In the genomic region with DNA sequence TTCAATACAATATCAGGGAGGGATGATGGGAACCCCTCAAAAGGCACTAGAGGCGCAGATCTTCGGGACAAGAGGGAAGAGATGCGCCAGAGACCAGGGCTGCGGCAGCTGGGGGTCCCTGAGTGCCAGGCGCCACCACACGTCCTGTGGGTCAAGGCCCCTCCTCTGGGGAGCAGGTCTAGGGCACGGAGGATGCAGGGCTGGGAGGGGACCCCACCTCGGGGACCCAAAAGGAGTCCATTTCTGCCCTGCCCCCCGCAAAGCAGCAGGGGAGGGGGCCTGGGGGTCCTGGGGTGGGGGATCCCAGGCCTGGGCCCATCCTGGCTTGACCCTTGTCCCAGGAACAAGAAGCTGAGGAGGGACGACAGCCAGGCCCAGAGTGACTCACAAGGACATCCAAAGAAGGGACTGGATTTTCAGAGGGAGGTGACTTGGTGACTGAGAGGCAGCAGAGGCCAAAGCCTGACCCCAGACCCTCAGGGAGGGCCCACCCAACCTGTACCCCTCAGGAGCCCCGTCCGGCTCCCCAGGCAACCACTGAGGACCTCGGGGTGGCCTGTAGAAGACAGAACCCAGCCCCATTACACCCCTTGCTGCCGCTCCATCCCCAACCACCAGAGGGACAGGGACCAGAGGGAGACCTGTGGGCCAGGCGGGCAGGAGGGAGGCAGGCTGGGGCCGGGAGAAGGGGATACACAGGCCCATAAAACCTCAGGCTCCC, we compare ENCODE assay signal across 8 cellular contexts. TPM values are rescaled to one million over a fixed set of nuclear protein-coding genes. Genes with fewer than 3 reads are reported as not detected.
DNase-seq lines count a peak whose midpoint lies in the region; ATAC-seq, FAIRE-seq and TF ChIP-seq lines count a peak whose summit lies in the region.

No MANE protein-coding gene starts in this region.

- no peak for FAIRE-seq in urothelium cell line (lab: Jason Lieb, UNC)

- in situ Hi-C loops in astrocyte of the spinal cord (cut with HindIII; ENCODE audit: low sequenced_read_pairs), result no loop called here

- H3K36me3 ChIP-seq in OCI-LY1 (ENCODE audit: insufficient read depth, low read length) (no peaks in the 10 kb centered on the region), left lung (peaks cover 0 to 98% of the 10 kb centered on the region in 2 donors)

- H3K9me3 ChIP-seq in OCI-LY1 (ENCODE audit: low read length) (no peaks in the 10 kb centered on the region), left lung (no peaks in the 10 kb centered on the region)

- no peaks in the 10 kb centered on the region for H3K27me3 ChIP-seq in OCI-LY1 (ENCODE audit: insufficient read depth, low read length)
- H3K27me3 ChIP-seq in left lung, result no peaks in the 10 kb centered on the region

- no peaks in the 10 kb centered on the region for H4K20me1 ChIP-seq in OCI-LY1 (ENCODE audit: insufficient read depth, low read length)

- H3K4me1 ChIP-seq in OCI-LY1 (ENCODE audit: insufficient read depth, low read length, severe bottlenecking) (no peaks in the 10 kb centered on the region), left lung (no peaks in the 10 kb centered on the region)

- DNase-seq in NCI-H82 (lab: John Stamatoyannopoulos, UW) (peak; percentile 58), NCI-H82 treated with DMSO at 0.1 percent for 48 hours (lab: John Stamatoyannopoulos, UW; ENCODE audit: unreplicated experiment) (no peak), astrocyte of the spinal cord (ENCODE audit: low read depth, low spot score) (no peak), left lung (no peak), urothelium cell line (ENCODE audit: low spot score) (peak; percentile 32), SW480 (ENCODE audit: low spot score) (no peak)

- no peak overlapping the region for H3K9ac ChIP-seq in OCI-LY1 (ENCODE audit: low read length)

- peak; percentile 49 for TF ChIP-seq CTCF in OCI-LY1 (IDR thresholded peaks at IDR 0.05; ENCODE audit: low read length)
- peak; percentile 71 for TF ChIP-seq CTCF in astrocyte of the spinal cord (IDR thresholded peaks at IDR 0.05; ENCODE audit: low read depth, low read length)
- TF ChIP-seq CTCF in left lung (IDR thresholded peaks at IDR 0.05), result peak; percentile 15 to 21

- no peaks in the 10 kb centered on the region for H3K79me2 ChIP-seq in OCI-LY1 (ENCODE audit: insufficient read depth, low read length)

- H3K4me3 ChIP-seq in OCI-LY1 (ENCODE audit: low read depth, low read length, poor library complexity, severe bottlenecking) (no peak overlapping the region), astrocyte of the spinal cord (ENCODE audit: low read depth, low read length) (no peak overlapping the region), left lung (no peak overlapping the region)

- H3K4me2 ChIP-seq in OCI-LY1 (ENCODE audit: low read length), result no peak overlapping the region

- no peaks in the 10 kb centered on the region for H3F3A ChIP-seq in OCI-LY1 (ENCODE audit: insufficient read depth, low read length)

- peak; percentile 2 for ATAC-seq in left lung
- ATAC-seq in HG03039 (IDR thresholded peaks at IDR 0.05; ENCODE audit: unreplicated experiment), result no peak

- intact Hi-C loops in left lung (cut with DNase I), result loop anchor here in 1 of 2 donors (5.0 kb wide), 1 partner anchor 82 kb away; no protein-coding TSS in a partner anchor

- H3K27ac ChIP-seq in OCI-LY1 (ENCODE audit: low read depth, low read length, poor library complexity, severe bottlenecking), result no peak overlapping the region
- no peak overlapping the region for H3K27ac ChIP-seq in left lung

- H3K9me2 ChIP-seq in OCI-LY1 (ENCODE audit: low read depth, low read length), result no peaks in the 10 kb centered on the region

- no peak overlapping the region for H2AFZ ChIP-seq in OCI-LY1 (ENCODE audit: low read length)

RNA-seq across cellular contexts. Expression of a gene that starts 54.2 kb away (rescaled TPM):
- 10 to 100 TPM; 16.4 to 24.4 TPM for total RNA-seq in left lung

RNA-seq across cellular contexts. Expression of a gene that starts 54.4 kb away (rescaled TPM):
- 1,000 to 10,000 TPM in 1 of 2 donors, 100 to 1,000 TPM in 1; 902 to 1,036 TPM for total RNA-seq in left lung

Comparison
In these comparisons a context has a peak if more than half of its experiments do, and no peak if none do; other contexts are left out.
1. DNase-seq: peak in NCI-H82 (single experiment) and urothelium cell line (single experiment); none in NCI-H82 treated with DMSO at 0.1 percent for 48 hours (single experiment), astrocyte of the spinal cord (single experiment), left lung (0 of 2) and SW480 (single experiment).
2. CTCF ChIP-seq: peak in every context shown above with its lines; median percentile 71 in astrocyte of the spinal cord; 49 in OCI-LY1; 18 in left lung.